In genomic region chr3:149813367-149814281, GRCh38 we compare ENCODE assay signal across 8 cellular contexts. TPM values are rescaled to one million over a fixed set of nuclear protein-coding genes. Genes with fewer than 3 reads are reported as not detected.
DNase-seq lines count a peak whose midpoint lies in the region; ATAC-seq and TF ChIP-seq lines count a peak whose summit lies in the region.

No MANE protein-coding gene starts in this region.

- peaks cover 17% of the 10 kb centered on the region for H3K36me3 Mint-ChIP-seq in activated CD4-positive, alpha-beta T cell treated with anti-CD3 and anti-CD28 coated beads, Interleukin-2, amount 10 ng/mL, durations not matched to agents 7 days and 5 days (ENCODE audit: low read depth)
- peaks cover 4% of the 10 kb centered on the region for H3K36me3 Mint-ChIP-seq in type B pancreatic cell

- CTCF ChIA-PET in activated CD4-positive, alpha-beta T cell treated with anti-CD3 and anti-CD28 coated beads, Interleukin-2, amount 10 ng/mL, durations not matched to agents 7 days and 5 days (lab: Charles Lee), result interaction anchor here (0.6 to 1.8 kb wide), 4 partner anchors 11 to 251 kb away, joined by 3 to 6 read pairs (median 3); partner anchors contain the start of gene COMMD2

- peaks cover 7% of the 10 kb centered on the region for H3K27me3 Mint-ChIP-seq in activated CD4-positive, alpha-beta T cell treated with anti-CD3 and anti-CD28 coated beads, Interleukin-2, amount 10 ng/mL, durations not matched to agents 7 days and 5 days
- H3K27me3 Mint-ChIP-seq in type B pancreatic cell, result no peaks in the 10 kb centered on the region

- DNase-seq in NCI-H1092 treated with DMSO at 0.1 percent for 48 hours (lab: John Stamatoyannopoulos, UW), result peak; percentile 45
- DNase-seq in NCI-H1092 (lab: John Stamatoyannopoulos, UW), result no peak
- peak; percentile 63 for DNase-seq in KBM-7
- peak; percentile 21 for DNase-seq in activated CD4-positive, alpha-beta T cell treated with anti-CD3 and anti-CD28 coated beads, Interleukin-2, amount 10 ng/mL, durations not matched to agents 7 days and 5 days
- DNase-seq in epithelial cell of proximal tubule (ENCODE audit: low read depth), result peak; percentile 20
- DNase-seq in type B pancreatic cell (ENCODE audit: extremely low spot score, unreplicated experiment), result no peak

- H3K27ac Mint-ChIP-seq in activated CD4-positive, alpha-beta T cell treated with anti-CD3 and anti-CD28 coated beads, Interleukin-2, amount 10 ng/mL, durations not matched to agents 7 days and 5 days, result peak overlapping the region; percentile 99
- H3K27ac Mint-ChIP-seq in type B pancreatic cell, result peak overlapping the region; percentile 99

- peaks cover 47% of the 10 kb centered on the region for H3K4me1 ChIP-seq in mononuclear cell (ENCODE audit: insufficient read depth, low read length)

- in situ Hi-C loops in KBM-7 (cut with MboI; ENCODE audit: low pct_unique_long_range_greater_than_20kb, low sequenced_read_pairs), result no loop called here

- POLR2A ChIA-PET in activated CD4-positive, alpha-beta T cell treated with anti-CD3 and anti-CD28 coated beads, Interleukin-2, amount 10 ng/mL, durations not matched to agents 7 days and 5 days (lab: Charles Lee), result no interaction called here

- H3K4me3 ChIP-seq in epithelial cell of proximal tubule (ENCODE audit: low read depth, low read length), result peak overlapping the region; percentile 88
- peak overlapping the region; percentile 96 for H3K4me3 ChIP-seq in mononuclear cell (ENCODE audit: low read length)

- no peak for TF ChIP-seq CTCF in epithelial cell of proximal tubule (conservative IDR thresholded peaks at IDR 0.05; ENCODE audit: low read depth, low read length)
- TF ChIP-seq CTCF in type B pancreatic cell (conservative IDR thresholded peaks at IDR 0.05), result no peak

- H3K27me3 ChIP-seq in mononuclear cell (ENCODE audit: insufficient read depth, low read length), result no peaks in the 10 kb centered on the region

- ATAC-seq in GM21825 (IDR thresholded peaks at IDR 0.05; ENCODE audit: unreplicated experiment), result peak; percentile 18

- H3K4me3 Mint-ChIP-seq in activated CD4-positive, alpha-beta T cell treated with anti-CD3 and anti-CD28 coated beads, Interleukin-2, amount 10 ng/mL, durations not matched to agents 7 days and 5 days, result peak overlapping the region; percentile 90
- H3K4me3 Mint-ChIP-seq in type B pancreatic cell, result peak overlapping the region; percentile 98

- no peaks in the 10 kb centered on the region for H3K9me3 Mint-ChIP-seq in activated CD4-positive, alpha-beta T cell treated with anti-CD3 and anti-CD28 coated beads, Interleukin-2, amount 10 ng/mL, durations not matched to agents 7 days and 5 days
- H3K9me3 Mint-ChIP-seq in type B pancreatic cell, result no peaks in the 10 kb centered on the region

- H3K9me3 ChIP-seq in mononuclear cell (ENCODE audit: low read depth, low read length), result no peaks in the 10 kb centered on the region

- H3K4me1 Mint-ChIP-seq in activated CD4-positive, alpha-beta T cell treated with anti-CD3 and anti-CD28 coated beads, Interleukin-2, amount 10 ng/mL, durations not matched to agents 7 days and 5 days, result peaks cover 51% of the 10 kb centered on the region
- H3K4me1 Mint-ChIP-seq in type B pancreatic cell (ENCODE audit: unreplicated experiment), result peaks cover 35% of the 10 kb centered on the region

RNA-seq across cellular contexts. Expression of gene RNF13, which starts 0.6 kb away (rescaled TPM):
- 10 to 100 TPM; 33.0 to 45.7 TPM for total RNA-seq in activated CD4-positive, alpha-beta T cell treated with anti-CD3 and anti-CD28 coated beads, Interleukin-2, amount 10 ng/mL, durations not matched to agents 7 days and 5 days
- total RNA-seq in epithelial cell of proximal tubule, result 22.7 and 27.1 TPM in 2 replicates
- total RNA-seq in mononuclear cell, result 170 TPM
- 40.6 and 57.8 TPM in 2 replicates for total RNA-seq in type B pancreatic cell (ENCODE audit: low replicate concordance)

RNA-seq across cellular contexts. Expression of gene ANKUB1, which starts 21.3 kb away (rescaled TPM):
- total RNA-seq in activated CD4-positive, alpha-beta T cell treated with anti-CD3 and anti-CD28 coated beads, Interleukin-2, amount 10 ng/mL, durations not matched to agents 7 days and 5 days, result not detected
- total RNA-seq in epithelial cell of proximal tubule (not detected in 2 replicates), mononuclear cell (not detected), type B pancreatic cell (ENCODE audit: low replicate concordance) (0.82 TPM in 1 of 2 replicates, not detected in the other)

Comparison
In these comparisons a context has a peak if more than half of its experiments do, and no peak if none do; other contexts are left out.
1. DNase-seq: peak in NCI-H1092 treated with DMSO at 0.1 percent for 48 hours (single experiment), KBM-7 (single experiment), activated CD4-positive, alpha-beta T cell treated with anti-CD3 and anti-CD28 coated beads, Interleukin-2, amount 10 ng/mL, durations not matched to agents 7 days and 5 days (single experiment) and epithelial cell of proximal tubule (single experiment); none in NCI-H1092 (single experiment) and type B pancreatic cell (single experiment).